ENCODE assay signal across 8 cellular contexts in genomic region chr5:32709789-32710334, GRCh38. TPM values are rescaled to one million over a fixed set of nuclear protein-coding genes. Genes with fewer than 3 reads are reported as not detected.
DNase-seq lines count a peak whose midpoint lies in the region; ATAC-seq, FAIRE-seq and TF ChIP-seq lines count a peak whose summit lies in the region.

No MANE protein-coding gene starts in this region.

- H3K4me2 ChIP-seq in astrocyte (ENCODE audit: low read length) = peak overlapping the region; percentile 90

- FAIRE-seq in astrocyte (lab: Jason Lieb, UNC) = peak; percentile 9

- H3K4me3 ChIP-seq in AG09309 (ENCODE audit: control insufficient read depth, low read depth, low read length) (peak overlapping the region; percentile 80), HUES48 (ENCODE audit: low read depth, low read length) (peak overlapping the region; percentile 72), Peyer's patch (peak overlapping the region; percentile 22 to 57 (median 45)), astrocyte (ENCODE audit: insufficient read depth, low read depth, low read length) (peak overlapping the region; percentile 71), prostate gland (peak overlapping the region; percentile 41 to 46), SJCRH30 (no peak overlapping the region)

- H3K27ac ChIP-seq in HUES48 (ENCODE audit: low read depth, low read length) = no peak overlapping the region
- peak overlapping the region in 1 of 4 donors; percentile 70 for H3K27ac ChIP-seq in Peyer's patch
- H3K27ac ChIP-seq in astrocyte (ENCODE audit: low read depth, low read length) = peak overlapping the region; percentile 66
- H3K27ac ChIP-seq in prostate gland = peak overlapping the region; percentile 28 to 68
- H3K27ac ChIP-seq in SJCRH30 = no peak overlapping the region

- H2AFZ ChIP-seq in astrocyte (ENCODE audit: low read depth, low read length) = peak overlapping the region; percentile 91

- TF ChIP-seq POLR2A in Peyer's patch (IDR thresholded peaks at IDR 0.05) (no peak), prostate gland (IDR thresholded peaks at IDR 0.05) (no peak)

- peaks cover 9% of the 10 kb centered on the region for H3K9me3 Mint-ChIP-seq in astrocyte (ENCODE audit: unreplicated experiment)

- H3K9me3 ChIP-seq in HUES48 (ENCODE audit: control insufficient read depth, insufficient read depth, low read length) (no peaks in the 10 kb centered on the region), Peyer's patch (no peaks in the 10 kb centered on the region), astrocyte (ENCODE audit: insufficient read depth, low read depth, low read length) (no peaks in the 10 kb centered on the region), prostate gland (no peaks in the 10 kb centered on the region), SJCRH30 (replicated peaks) (no peaks in the 10 kb centered on the region)

- ATAC-seq in GM18868 (IDR thresholded peaks at IDR 0.05; ENCODE audit: unreplicated experiment) = peak; percentile 54

- peak; percentile 80 for TF ChIP-seq CTCF in AG09309 (IDR thresholded peaks at IDR 0.05; ENCODE audit: control insufficient read depth, insufficient read depth, low read depth, low read length, missing control alignments)
- peak in 4 of 6 experiments; percentile 30 to 45 (median 37) for TF ChIP-seq CTCF in Peyer's patch (IDR thresholded peaks at IDR 0.05)
- TF ChIP-seq CTCF in astrocyte (IDR thresholded peaks at IDR 0.05; ENCODE audit: insufficient read depth, low read depth, low read length) = peak; percentile 63
- peak; percentile 46 to 66 (median 58) for TF ChIP-seq CTCF in prostate gland (IDR thresholded peaks at IDR 0.05)

- H3K4me1 Mint-ChIP-seq in astrocyte (ENCODE audit: low read depth, unreplicated experiment) = peaks cover 6% of the 10 kb centered on the region

- H3K79me2 ChIP-seq in astrocyte (ENCODE audit: insufficient read depth, low read length) = peaks cover 9% of the 10 kb centered on the region

- intact Hi-C loops in prostate gland (cut with DNase I) = loop anchor here (5.0 to 10.0 kb wide), 2 partner anchors 592 to 715 kb away; no protein-coding TSS in a partner anchor

- H3K27me3 ChIP-seq in HUES48 (ENCODE audit: control insufficient read depth, insufficient read depth, low read length) (peaks cover 74% of the 10 kb centered on the region), Peyer's patch (peaks cover 0 to 9% of the 10 kb centered on the region in 2 donors), astrocyte (ENCODE audit: insufficient read depth, low read length) (no peaks in the 10 kb centered on the region), prostate gland (replicated peaks; ENCODE audit: insufficient read depth) (no peaks in the 10 kb centered on the region), SJCRH30 (no peaks in the 10 kb centered on the region)

- H3K4me3 Mint-ChIP-seq in astrocyte (ENCODE audit: unreplicated experiment) = peak overlapping the region; percentile 91

- peaks cover 5% of the 10 kb centered on the region for H3K36me3 Mint-ChIP-seq in astrocyte (ENCODE audit: low read depth, unreplicated experiment)

- no peaks in the 10 kb centered on the region for H4K20me1 ChIP-seq in astrocyte (ENCODE audit: insufficient read depth, low read length)

- peak; percentile 32 for DNase-seq in AG09309 (ENCODE audit: low read depth)
- DNase-seq in Peyer's patch = peak in 1 of 3 donors; percentile 55
- DNase-seq in astrocyte (ENCODE audit: low read depth) = peak; percentile 68
- peak; percentile 80 for DNase-seq in hepatic stellate cell (ENCODE audit: low spot score)
- peak; percentile 59 for DNase-seq in prostate gland (ENCODE audit: low spot score)
- no peak for DNase-seq in SJCRH30

- H3K27ac Mint-ChIP-seq in astrocyte (ENCODE audit: unreplicated experiment) = peak overlapping the region; percentile 41

- H3K9ac ChIP-seq in HUES48 (ENCODE audit: low read depth, low read length) = no peak overlapping the region
- H3K9ac ChIP-seq in astrocyte (ENCODE audit: low read length) = peak overlapping the region; percentile 84

- no peaks in the 10 kb centered on the region for H3K36me3 ChIP-seq in HUES48 (ENCODE audit: control insufficient read depth, insufficient read depth, low read length)
- H3K36me3 ChIP-seq in Peyer's patch = no peaks in the 10 kb centered on the region
- no peaks in the 10 kb centered on the region for H3K36me3 ChIP-seq in astrocyte (ENCODE audit: insufficient read depth, low read length)
- no peaks in the 10 kb centered on the region for H3K36me3 ChIP-seq in prostate gland
- H3K36me3 ChIP-seq in SJCRH30 = no peaks in the 10 kb centered on the region

- WGBS in prostate gland = 1% methylated on average over 36 of the region's 39 CpGs

- H3K27me3 Mint-ChIP-seq in astrocyte (ENCODE audit: low read depth, unreplicated experiment) = peaks cover 64% of the 10 kb centered on the region

- H3K4me1 ChIP-seq in HUES48 (ENCODE audit: control insufficient read depth, insufficient read depth, low read length) = peaks cover 36% of the 10 kb centered on the region
- peaks cover 0 to 33% (median 7%) of the 10 kb centered on the region in 4 donors for H3K4me1 ChIP-seq in Peyer's patch
- peaks cover 25% of the 10 kb centered on the region for H3K4me1 ChIP-seq in astrocyte (ENCODE audit: insufficient read depth, low read length)
- no peaks in the 10 kb centered on the region for H3K4me1 ChIP-seq in prostate gland (replicated peaks)
- H3K4me1 ChIP-seq in SJCRH30 = no peaks in the 10 kb centered on the region

RNA-seq across cellular contexts. Expression of gene NPR3, which starts 1.3 kb away (rescaled TPM):
- total RNA-seq in Peyer's patch (1 to 10 TPM in 2 of 4 donors, under 1 TPM in 1, not detected in 1; 0.47 to 1.7 (median 1.2) TPM), astrocyte (0.50 and 1.1 TPM in 2 replicates), prostate gland (10 to 100 TPM in 1 of 2 donors, 1 to 10 TPM in 1; 4.3 to 23.9 TPM)
- 0.23 and 0.24 TPM in 2 replicates for total RNA-seq in SJCRH30 (2014; rRNA removed; shearing (Covaris generic))

Comparison
In these comparisons a context has a peak if more than half of its experiments do, and no peak if none do; other contexts are left out.
1. DNase-seq: peak in AG09309 (single experiment), astrocyte (single experiment), hepatic stellate cell (single experiment) and prostate gland (single experiment); none in SJCRH30 (0 of 2).
2. H3K27ac ChIP-seq: peak in astrocyte (single experiment) and prostate gland (2 of 2); none in HUES48 (single experiment) and SJCRH30 (single experiment).
3. Peak in every context shown above with its lines, with median percentiles within 50 percentile points of each other: CTCF ChIP-seq.